In genomic region chr6:107823047-107823557, GRCh38 we compare ENCODE assay signal across 8 cellular contexts. TPM values are rescaled to one million over a fixed set of nuclear protein-coding genes. Genes with fewer than 3 reads are reported as not detected.
A peak's percentile ranks its signal among the peaks of the same experiment; 100 is the strongest.
DNase-seq lines count a peak whose midpoint lies in the region; ATAC-seq, FAIRE-seq and TF ChIP-seq lines count a peak whose summit lies in the region.

No MANE protein-coding gene starts in this region.

- no peak overlapping the region for H3K4me2 ChIP-seq in mesenchymal stem cell (ENCODE audit: low read length, poor library complexity, severe bottlenecking)

- H3K27me3 ChIP-seq in small intestine (ENCODE audit: control insufficient read depth in 2 of 2, insufficient read depth in 2 of 2, low read length in 2 of 2) = no peaks in the 10 kb centered on the region
- H3K27me3 ChIP-seq in mesenchymal stem cell (ENCODE audit: control insufficient read depth in 1 of 2, insufficient read depth in 1 of 2, low read length in 2 of 2) = peaks cover 3 to 9% of the 10 kb centered on the region in 2 experiments

- intact Hi-C loops in CD14-positive monocyte (cut with micrococcal nuclease) = no loop called here

- H3K9me3 Mint-ChIP-seq in CD14-positive monocyte = peaks cover 0 to 3% (median 0%) of the 10 kb centered on the region in 7 donors
- H3K9me3 Mint-ChIP-seq in activated naive CD4-positive, alpha-beta T cell treated with anti-CD3 and anti-CD28 coated beads, Interleukin-2, amount 10 ng/mL, durations not matched to agents 7 days and 5 days = no peaks in the 10 kb centered on the region

- H3K4me1 Mint-ChIP-seq in CD14-positive monocyte = peaks cover 42% of the 10 kb centered on the region
- peaks cover 66% of the 10 kb centered on the region for H3K4me1 Mint-ChIP-seq in activated naive CD4-positive, alpha-beta T cell treated with anti-CD3 and anti-CD28 coated beads, Interleukin-2, amount 10 ng/mL, durations not matched to agents 7 days and 5 days

- no peak for ATAC-seq in HG03521 (IDR thresholded peaks at IDR 0.05; ENCODE audit: unreplicated experiment)
- no peak for ATAC-seq in GM18505 (IDR thresholded peaks at IDR 0.05; ENCODE audit: unreplicated experiment)

- H3K23ac ChIP-seq in mesenchymal stem cell (ENCODE audit: low read length in 2 of 2) = no peak overlapping the region

- TF ChIP-seq POLR2A in GM18505 (IDR thresholded peaks at IDR 0.05; ENCODE audit: borderline replicate concordance, extremely low read depth, insufficient read depth, insufficient read length) = no peak

- no peak overlapping the region for H3K14ac ChIP-seq in mesenchymal stem cell (ENCODE audit: low read length in 2 of 2)

- no peaks in the 10 kb centered on the region for H3K36me3 Mint-ChIP-seq in CD14-positive monocyte
- H3K36me3 Mint-ChIP-seq in activated naive CD4-positive, alpha-beta T cell treated with anti-CD3 and anti-CD28 coated beads, Interleukin-2, amount 10 ng/mL, durations not matched to agents 7 days and 5 days = peaks cover 17% of the 10 kb centered on the region

- H3K4me3 Mint-ChIP-seq in CD14-positive monocyte = peak overlapping the region; percentile 32 to 86
- peak overlapping the region; percentile 92 for H3K4me3 Mint-ChIP-seq in activated naive CD4-positive, alpha-beta T cell treated with anti-CD3 and anti-CD28 coated beads, Interleukin-2, amount 10 ng/mL, durations not matched to agents 7 days and 5 days

- H3K18ac ChIP-seq in mesenchymal stem cell (ENCODE audit: low read depth in 1 of 2, low read length in 2 of 2) = no peak overlapping the region

- FAIRE-seq in small intestine (lab: Jason Lieb, UNC) = no peak

- H3K36me3 ChIP-seq in small intestine (ENCODE audit: control insufficient read depth in 2 of 2, insufficient read depth in 2 of 2, low read length in 2 of 2) = no peaks in the 10 kb centered on the region
- no peaks in the 10 kb centered on the region for H3K36me3 ChIP-seq in mesenchymal stem cell (ENCODE audit: control insufficient read depth in 1 of 2, insufficient read depth in 2 of 2, low read depth in 1 of 2, low read length in 2 of 2)

- no peak overlapping the region for H3K9ac ChIP-seq in mesenchymal stem cell (ENCODE audit: low read length)

- H3K27ac ChIP-seq in small intestine (ENCODE audit: low read depth in 1 of 2, low read length in 1 of 2) (peak overlapping the region; percentile 75 to 79), mesenchymal stem cell (ENCODE audit: low read length, poor library complexity, severe bottlenecking) (no peak overlapping the region)

- H4K91ac ChIP-seq in mesenchymal stem cell (ENCODE audit: low read length) = no peak overlapping the region

- H3K9me3 ChIP-seq in small intestine (ENCODE audit: control insufficient read depth, low read depth) (no peaks in the 10 kb centered on the region), mesenchymal stem cell (ENCODE audit: control insufficient read depth, low read length) (no peaks in the 10 kb centered on the region)

- H3K4me1 ChIP-seq in small intestine (ENCODE audit: control insufficient read depth in 2 of 2, insufficient read depth in 1 of 2, low read depth in 1 of 2, low read length in 1 of 2) (no peaks in the 10 kb centered on the region), mesenchymal stem cell (ENCODE audit: control insufficient read depth, insufficient read depth, low read depth, low read length) (peaks cover 6% of the 10 kb centered on the region)

- no peak overlapping the region for H2BK5ac ChIP-seq in mesenchymal stem cell (ENCODE audit: low read depth, low read length, poor library complexity, severe bottlenecking)

- 23 to 48% (median 26%) methylated on average over 8 of the region's 8 CpGs for WGBS in small intestine, 3 donors
- 86% methylated on average over 6 of the region's 8 CpGs for WGBS in mesenchymal stem cell

- H3K4me3 ChIP-seq in small intestine (ENCODE audit: low read depth in 1 of 2, low read length in 2 of 2) (peak overlapping the region in 1 of 2 donors; percentile 40), mesenchymal stem cell (ENCODE audit: insufficient read depth in 1 of 2, low read depth in 1 of 2, low read length in 2 of 2) (no peak overlapping the region)

- no peak overlapping the region for H3K4ac ChIP-seq in mesenchymal stem cell (ENCODE audit: low read depth in 1 of 2, low read length in 2 of 2)

- H3K27ac Mint-ChIP-seq in CD14-positive monocyte = peak overlapping the region in 4 of 7 donors; percentile 23 to 81 (median 52)
- peak overlapping the region; percentile 100 for H3K27ac Mint-ChIP-seq in activated naive CD4-positive, alpha-beta T cell treated with anti-CD3 and anti-CD28 coated beads, Interleukin-2, amount 10 ng/mL, durations not matched to agents 7 days and 5 days

- H2BK120ac ChIP-seq in mesenchymal stem cell (ENCODE audit: low read depth, low read length) = no peak overlapping the region

- DNase-seq in CD14-positive monocyte (ENCODE audit: low spot score) = no peak
- peak; percentile 32 for DNase-seq in T-helper 22 cell (ENCODE audit: low read depth)
- DNase-seq in activated naive CD4-positive, alpha-beta T cell treated with anti-CD3 and anti-CD28 coated beads, Interleukin-2, amount 10 ng/mL, durations not matched to agents 7 days and 5 days = peak; percentile 69
- DNase-seq in small intestine = peak; percentile 58
- DNase-seq in mesenchymal stem cell = no peak
- no peak for DNase-seq in globus pallidus (ENCODE audit: low spot score)

- no peak overlapping the region for H2BK12ac ChIP-seq in mesenchymal stem cell (ENCODE audit: low read length in 2 of 2)

- H2BK15ac ChIP-seq in mesenchymal stem cell (ENCODE audit: low read depth, poor library complexity, severe bottlenecking) = no peak overlapping the region

- no peaks in the 10 kb centered on the region for H3K79me1 ChIP-seq in mesenchymal stem cell (replicated peaks; ENCODE audit: low read length, poor library complexity, severe bottlenecking)

- CTCF ChIA-PET in activated naive CD4-positive, alpha-beta T cell treated with anti-CD3 and anti-CD28 coated beads, Interleukin-2, amount 10 ng/mL, durations not matched to agents 7 days and 5 days (lab: Charles Lee) = interaction anchor here (0.9 to 6.9 kb wide), 8 partner anchors 25 to 110 kb away, joined by 3 to 70 read pairs (median 6); no protein-coding TSS in a partner anchor

- H4K8ac ChIP-seq in mesenchymal stem cell (ENCODE audit: low read length) = no peak overlapping the region

- H2AFZ ChIP-seq in mesenchymal stem cell (ENCODE audit: low read depth, low read length) = no peak overlapping the region

- H2AK5ac ChIP-seq in mesenchymal stem cell (ENCODE audit: low read length, severe bottlenecking) = no peak overlapping the region

- no peak for TF ChIP-seq CTCF in CD14-positive monocyte (IDR thresholded peaks at IDR 0.05)

- H3K27me3 Mint-ChIP-seq in CD14-positive monocyte (ENCODE audit: low read depth in 3 of 3) = peaks cover 32 to 49% (median 46%) of the 10 kb centered on the region in 3 donors
- peaks cover 3% of the 10 kb centered on the region for H3K27me3 Mint-ChIP-seq in activated naive CD4-positive, alpha-beta T cell treated with anti-CD3 and anti-CD28 coated beads, Interleukin-2, amount 10 ng/mL, durations not matched to agents 7 days and 5 days

RNA-seq across cellular contexts. Expression of gene SCML4, which starts 1.0 kb away (rescaled TPM):
- polyA plus RNA-seq in CD14-positive monocyte (under 1 TPM in 1 of 2 donors, not detected in 1; 0.22 TPM), small intestine (10 to 100 TPM in 1 of 3 donors, 1 to 10 TPM in 2; 5.5 to 14.3 (median 5.9) TPM)
- not detected for polyA plus RNA-seq in mesenchymal stem cell (2013, experiment 1 of 2)
- polyA plus RNA-seq in mesenchymal stem cell (2013, experiment 2 of 2) = not detected

Comparison
In these comparisons a context has a peak if more than half of its experiments do, and no peak if none do; other contexts are left out.
1. DNase-seq: peak in T-helper 22 cell (single experiment), activated naive CD4-positive, alpha-beta T cell treated with anti-CD3 and anti-CD28 coated beads, Interleukin-2, amount 10 ng/mL, durations not matched to agents 7 days and 5 days (single experiment) and small intestine (single experiment); none in CD14-positive monocyte (single experiment), mesenchymal stem cell (single experiment) and globus pallidus (single experiment).
2. RNA of gene SCML4, which starts 1.0 kb away (polyA plus RNA-seq): 5.5 to 14.3 TPM in small intestine; 0.22 TPM in CD14-positive monocyte; every median in the first group is over 4 times any median in the second.